In genomic region chr3:164332856-164333802, GRCh38 we compare ENCODE assay signal across 16 cellular contexts.
DNase-seq lines count a peak whose midpoint lies in the region; ATAC-seq lines count a peak whose summit lies in the region.
"Had no signal": no experiment of that assay in that cellular context is flagged by ENCODE, and none has a peak within 500 bp of the region (broad histone marks: within the 10 kb centered on the region; RNA-seq: fewer than 3 reads in every experiment).

No MANE protein-coding gene starts in this region.

- no peak overlapping the region for H3K4me3 ChIP-seq in HUES6 (ENCODE audit: low read depth, low read length)
- peak overlapping the region; percentile 30; the same call in 1 of the 2 replicates for H3K4me3 ChIP-seq in iPS-20b (ENCODE audit: low read length)
- H3K4me3 ChIP-seq: BLaER1 treated with 17β-estradiol and CSF1 and Interleukin-3, amounts not matched to agents 10 nM and 100 nM had no signal

- H3K9me3 ChIP-seq in HUES6 (ENCODE audit: control insufficient read depth, insufficient read depth, low read depth, low read length) = no peaks in the 10 kb centered on the region
- H3K9me3 ChIP-seq in iPS-20b (ENCODE audit: insufficient read depth, low read depth, low read length) = no peaks in the 10 kb centered on the region
- H3K9me3 ChIP-seq: BLaER1 treated with 17β-estradiol and CSF1 and Interleukin-3, amounts not matched to agents 10 nM and 100 nM had no signal

- no peaks in the 10 kb centered on the region for H3K27me3 ChIP-seq in HUES6 (ENCODE audit: control insufficient read depth, insufficient read depth, low read length)
- H3K27me3 ChIP-seq in iPS-20b (ENCODE audit: insufficient read depth, low read length) = no peaks in the 10 kb centered on the region
- H3K27me3 ChIP-seq: BLaER1 treated with 17β-estradiol and CSF1 and Interleukin-3, amounts not matched to agents 10 nM and 100 nM had no signal

- peaks cover 31% of the 10 kb centered on the region for H3K4me1 ChIP-seq in HUES6 (ENCODE audit: control insufficient read depth, insufficient read depth, low read length)
- H3K4me1 ChIP-seq in iPS-20b (ENCODE audit: insufficient read depth, low read length) = peaks cover 19% of the 10 kb centered on the region
- H3K4me1 ChIP-seq: BLaER1 treated with 17β-estradiol and CSF1 and Interleukin-3, amounts not matched to agents 10 nM and 100 nM had no signal

- H3K36me3 ChIP-seq in HUES6 (ENCODE audit: control insufficient read depth, insufficient read depth, low read length) = no peaks in the 10 kb centered on the region; the same call in 1 of the 2 replicates
- no peaks in the 10 kb centered on the region for H3K36me3 ChIP-seq in iPS-20b (ENCODE audit: insufficient read depth, low read depth, low read length)
- H3K36me3 ChIP-seq: BLaER1 treated with 17β-estradiol and CSF1 and Interleukin-3, amounts not matched to agents 10 nM and 100 nM had no signal

- H3K27ac ChIP-seq in HUES6 (ENCODE audit: low read depth, low read length) = peak overlapping the region; percentile 76
- peak overlapping the region; percentile 87 for H3K27ac ChIP-seq in iPS-20b (ENCODE audit: low read length)
- H3K27ac ChIP-seq: BLaER1 treated with 17β-estradiol and CSF1 and Interleukin-3, amounts not matched to agents 10 nM and 100 nM had no signal

- DNase-seq in amniotic epithelial cell (ENCODE audit: low read depth) (peak; percentile 44), renal cortical epithelial cell (ENCODE audit: low read depth) (peak; percentile 11), DMS114 treated with DMSO at 0.1 percent for 48 hours (lab: John Stamatoyannopoulos, UW; ENCODE audit: unreplicated experiment) (no peak), NCI-H2196 (lab: John Stamatoyannopoulos, UW; ENCODE audit: unreplicated experiment) (no peak)
- DNase-seq: activated CD8-positive, alpha-beta memory T cell treated with anti-CD3 and anti-CD28 coated beads, Interleukin-2, amount 10 ng/mL, durations not matched to agents 7 days and 5 days; GDM1; left cardiac atrium; natural killer cell; NCI-H1092 treated with DMSO at 0.1 percent for 48 hours; NCI-H748 treated with DMSO at 0.1 percent for 48 hours had no signal

- no peak for ATAC-seq in activated CD4-positive, CD25-positive, alpha-beta regulatory T cell treated with anti-CD3 and anti-CD28 coated beads, Interleukin-2, amount 50 U/mL, for 24 hours
- ATAC-seq: activated CD8-positive, alpha-beta memory T cell treated with anti-CD3 and anti-CD28 coated beads, Interleukin-2, amount 10 ng/mL, durations not matched to agents 7 days and 5 days; HCT116; natural killer cell; Right ventricle myocardium inferior had no signal

- H3K9ac ChIP-seq in HUES6 (ENCODE audit: low read length) (peak overlapping the region; percentile 59), iPS-20b (ENCODE audit: low read depth, low read length) (peak overlapping the region; percentile 60; the same call in 1 of the 2 replicates)
- H3K9ac ChIP-seq: BLaER1 treated with 17β-estradiol and CSF1 and Interleukin-3, amounts not matched to agents 10 nM and 100 nM had no signal

Comparison
In these comparisons a context has a peak if more than half of its experiments do, and no peak if none do; other contexts are left out.
1. DNase-seq: peak in amniotic epithelial cell (single experiment) and renal cortical epithelial cell (single experiment); none in DMS114 treated with DMSO at 0.1 percent for 48 hours (single experiment) and NCI-H2196 (single experiment).